ENCODE assay signal across 19 cellular contexts in the genomic region with DNA sequence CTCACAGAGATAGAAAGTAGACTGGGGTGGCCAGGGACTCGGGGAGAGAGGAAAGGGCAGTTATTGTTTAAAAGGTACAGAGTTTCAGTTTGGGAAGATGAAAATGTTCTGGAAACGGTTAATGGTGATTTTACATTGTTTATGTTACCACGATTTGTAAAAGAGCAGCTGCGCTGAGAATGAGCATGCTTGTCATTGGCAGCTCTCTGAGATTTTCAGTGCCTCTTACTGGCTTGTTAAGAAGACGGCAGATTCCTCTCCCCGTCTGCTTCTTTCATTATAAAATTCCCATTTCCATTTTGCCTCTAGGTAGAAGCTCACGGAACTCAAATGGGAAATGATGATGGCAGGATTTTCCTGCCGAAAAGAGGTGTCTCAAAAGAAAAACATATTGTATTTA. TPM values are rescaled to one million over a fixed set of nuclear protein-coding genes. Genes with fewer than 3 reads are reported as not detected.
"Had no signal": no experiment of that assay in that cellular context is flagged by ENCODE, and none has a peak within 500 bp of the region (broad histone marks: within the 10 kb centered on the region; RNA-seq: fewer than 3 reads in every experiment).

No MANE protein-coding gene starts in this region.

- ATAC-seq: naive thymus-derived CD4-positive, alpha-beta T cell; stimulated activated effector memory CD8-positive, alpha-beta T cell treated with anti-CD3 and anti-CD28 coated beads, Interleukin-12 subunit alpha, Interleukin-12 subunit beta, amount 100 ng/mL, for 72 hours; stimulated activated naive CD8-positive, alpha-beta T cell treated with anti-CD3 and anti-CD28 coated beads, Interleukin-15, Interleukin-2, amounts not matched to agents 100 U/mL and 50 U/mL, for 24 hours had no signal

- H3K4me3 ChIP-seq: coronary artery, tibial artery, upper lobe of left lung, vagina had no signal

- H3K36me3 ChIP-seq: tibial artery, upper lobe of left lung, vagina had no signal

- H3K27ac ChIP-seq: coronary artery, tibial artery, upper lobe of left lung, vagina had no signal

- FAIRE-seq: islet of Langerhans had no signal

- DNase-seq: effector CD4-positive, alpha-beta T cell; endodermal cell; foreskin melanocyte; head of caudate nucleus; hippocampal formation; kidney glomerular epithelial cell; mesendoderm; naive thymus-derived CD4-positive, alpha-beta T cell; nephron progenitor cell; posterior cingulate gyrus; stimulated activated CD4-positive, alpha-beta T cell treated with anti-CD3 and anti-CD28 coated beads, Interleukin-4, amount 100 ng/mL, for 1 hour; stimulated activated CD8-positive, alpha-beta memory T cell treated with anti-CD3 and anti-CD28 coated beads, Interleukin-4, amount 100 ng/mL, for 48 hours; stimulated activated naive CD8-positive, alpha-beta T cell treated with anti-CD3 and anti-CD28 coated beads, Interleukin-15, Interleukin-2, amounts not matched to agents 100 U/mL and 50 U/mL, for 24 hours; tibial artery; upper lobe of left lung had no signal

- H3K27me3 ChIP-seq: tibial artery, upper lobe of left lung, vagina had no signal

- H3K4me1 ChIP-seq: tibial artery, upper lobe of left lung, vagina had no signal

RNA-seq across cellular contexts. Expression of a gene that starts 39.7 kb away (rescaled TPM):
- total RNA-seq: endodermal cell had no signal
- polyA plus RNA-seq: naive thymus-derived CD4-positive, alpha-beta T cell had no signal
